In genomic region chr19:16445238-16446107, GRCh38 we compare ENCODE assay signal across 9 cellular contexts. TPM values are rescaled to one million over a fixed set of nuclear protein-coding genes. Genes with fewer than 3 reads are reported as not detected.
DNase-seq lines count a peak whose midpoint lies in the region; ATAC-seq, FAIRE-seq and TF ChIP-seq lines count a peak whose summit lies in the region.
"Had no signal": no experiment of that assay in that cellular context is flagged by ENCODE, and none has a peak within 500 bp of the region (broad histone marks: within the 10 kb centered on the region; RNA-seq: fewer than 3 reads in every experiment).

No MANE protein-coding gene starts in this region.

- peak overlapping the region; percentile 79 for H3K4me2 ChIP-seq in GM12878 (ENCODE audit: control insufficient read depth, insufficient read depth)

- H3K4me3 Mint-ChIP-seq in activated naive CD4-positive, alpha-beta T cell treated with anti-CD3 and anti-CD28 coated beads, Interleukin-2, amount 10 ng/mL, durations not matched to agents 7 days and 5 days, result no peak overlapping the region
- H3K4me3 Mint-ChIP-seq in IgD-negative memory B cell, result peak overlapping the region; percentile 42 to 93 (median 86)
- peak overlapping the region; percentile 64 for H3K4me3 Mint-ChIP-seq in stimulated activated memory B cell treated with anti-CD40 and anti-IgM and Interleukin-4, amounts not matched to agents 10 μg/mL and 1 μg/mL and 100 μg/mL, for 72 hours
- H3K4me3 Mint-ChIP-seq: activated naive CD8-positive, alpha-beta T cell treated with anti-CD3 and anti-CD28 coated beads, Interleukin-2, amount 10 ng/mL, durations not matched to agents 7 days and 5 days had no signal

- RAD21 ChIA-PET in GM12878 (lab: Charles Lee; ENCODE audit: unreplicated experiment), result interaction anchor here (0.8 to 1.5 kb wide), 3 partner anchors 11 to 139 kb away, joined by 3 to 6 read pairs (median 4); partner anchors contain the start of genes C19orf44 and CALR3

- CTCF ChIA-PET in activated naive CD4-positive, alpha-beta T cell treated with anti-CD3 and anti-CD28 coated beads, Interleukin-2, amount 10 ng/mL, durations not matched to agents 7 days and 5 days (lab: Charles Lee), result interaction anchor here (1.3 kb wide), 1 partner anchor 232 kb away, joined by 4 read pairs; no protein-coding TSS in a partner anchor
- CTCF ChIA-PET in GM12878 (lab: Yijun Ruan, JAX), result interaction anchor here (0.6 to 1.1 kb wide), 6 partner anchors 18 to 215 kb away, joined by 3 to 6 read pairs (median 3); partner anchors contain the start of gene TMEM38A
- CTCF ChIA-PET in HEK293T (lab: Yijun Ruan, JAX), result interaction anchor here (1.0 kb wide), 1 partner anchor 9 kb away, joined by 3 read pairs; no protein-coding TSS in a partner anchor

- peak overlapping the region; percentile 19 for H3K27ac Mint-ChIP-seq in activated naive CD4-positive, alpha-beta T cell treated with anti-CD3 and anti-CD28 coated beads, Interleukin-2, amount 10 ng/mL, durations not matched to agents 7 days and 5 days
- peak overlapping the region; percentile 95 to 99 (median 98) for H3K27ac Mint-ChIP-seq in IgD-negative memory B cell
- peak overlapping the region; percentile 94 for H3K27ac Mint-ChIP-seq in stimulated activated memory B cell treated with anti-CD40 and anti-IgM and Interleukin-4, amounts not matched to agents 10 μg/mL and 1 μg/mL and 100 μg/mL, for 72 hours

- peaks cover 4% of the 10 kb centered on the region for H3K9me3 Mint-ChIP-seq in activated naive CD4-positive, alpha-beta T cell treated with anti-CD3 and anti-CD28 coated beads, Interleukin-2, amount 10 ng/mL, durations not matched to agents 7 days and 5 days
- peaks cover 2 to 8% (median 6%) of the 10 kb centered on the region in 3 donors for H3K9me3 Mint-ChIP-seq in IgD-negative memory B cell
- H3K9me3 Mint-ChIP-seq in stimulated activated memory B cell treated with anti-CD40 and anti-IgM and Interleukin-4, amounts not matched to agents 10 μg/mL and 1 μg/mL and 100 μg/mL, for 72 hours, result peaks cover 6% of the 10 kb centered on the region

- H3K4me1 ChIP-seq in GM12878 (ENCODE audit: control insufficient read depth, insufficient read depth, low read length), result peaks cover 78% of the 10 kb centered on the region
- peaks cover 14 to 60% of the 10 kb centered on the region in 2 donors for H3K4me1 ChIP-seq in adrenal gland (replicated peaks in 1 of 2)

- no peaks in the 10 kb centered on the region for H3K27me3 Mint-ChIP-seq in activated naive CD4-positive, alpha-beta T cell treated with anti-CD3 and anti-CD28 coated beads, Interleukin-2, amount 10 ng/mL, durations not matched to agents 7 days and 5 days
- peaks cover 2% of the 10 kb centered on the region for H3K27me3 Mint-ChIP-seq in IgD-negative memory B cell
- H3K27me3 Mint-ChIP-seq in stimulated activated memory B cell treated with anti-CD40 and anti-IgM and Interleukin-4, amounts not matched to agents 10 μg/mL and 1 μg/mL and 100 μg/mL, for 72 hours, result no peaks in the 10 kb centered on the region
- H3K27me3 Mint-ChIP-seq: activated naive CD8-positive, alpha-beta T cell treated with anti-CD3 and anti-CD28 coated beads, Interleukin-2, amount 10 ng/mL, durations not matched to agents 7 days and 5 days had no signal

- peak; percentile 88 to 95 for TF ChIP-seq EP300 in GM12878 (IDR thresholded peaks at IDR 0.05; ENCODE audit: borderline replicate concordance in 1 of 2, control insufficient read depth in 1 of 2, low read depth in 2 of 2, low read length in 2 of 2)

- H4K20me1 ChIP-seq in GM12878 (ENCODE audit: control insufficient read depth, insufficient read depth), result no peaks in the 10 kb centered on the region

- WGBS in GM12878 (ENCODE audit: insufficient coverage, insufficient replicate concordance, low lambda C conversion rate, missing lambda C conversion rate), result 6% methylated on average over 14 of the region's 14 CpGs
- 74 to 82% (median 76%) methylated on average over 10 to 14 of the region's 14 CpGs for WGBS in adrenal gland, 4 donors

- no peaks in the 10 kb centered on the region for H3K9me3 ChIP-seq in GM12878 (replicated peaks; ENCODE audit: control insufficient read depth, insufficient read depth, low read length)
- no peaks in the 10 kb centered on the region for H3K9me3 ChIP-seq in adrenal gland (replicated peaks in 1 of 3)

- H3K9ac ChIP-seq in GM12878 (ENCODE audit: control insufficient read depth, insufficient read depth, low read length), result peak overlapping the region; percentile 74

- SMC1A ChIA-PET in GM12878 (lab: Charles Lee; ENCODE audit: uncharacterized antibody, unreplicated experiment), result interaction anchor here (1.9 to 2.1 kb wide), 2 partner anchors 25 to 141 kb away, joined by 5 to 9 read pairs; no protein-coding TSS in a partner anchor

- FAIRE-seq in GM12878 (lab: Jason Lieb, UNC), result no peak

- H3K4me3 ChIP-seq in GM12878 (peak overlapping the region; percentile 38; the same call in 1 of the 2 replicates), adrenal gland (no peak overlapping the region)

- H3K36me3 ChIP-seq in GM12878 (ENCODE audit: control insufficient read depth in 2 of 2, insufficient read depth in 2 of 2, low read length in 1 of 2) (peaks cover 4 to 7% of the 10 kb centered on the region in 2 experiments; a peak in 3 of 4 replicates), adrenal gland (replicated peaks in 1 of 2) (peaks cover 0 to 8% of the 10 kb centered on the region in 2 donors)

- DNase-seq in activated naive CD4-positive, alpha-beta T cell treated with anti-CD3 and anti-CD28 coated beads, Interleukin-2, amount 10 ng/mL, durations not matched to agents 7 days and 5 days, result no peak
- no peak for DNase-seq in activated naive CD4-positive, alpha-beta T cell treated with Interleukin-2 at 50 U/mL for 16 hours
- peak; percentile 90 for DNase-seq in GM12878 (ENCODE audit: low read depth, low spot score)
- DNase-seq in HEK293T (ENCODE audit: extremely low spot score), result no peak
- no peak for DNase-seq in adrenal gland
- DNase-seq: activated naive CD8-positive, alpha-beta T cell treated with anti-CD3 and anti-CD28 coated beads, Interleukin-2, amount 10 ng/mL, durations not matched to agents 7 days and 5 days had no signal

- no peaks in the 10 kb centered on the region for H3K27me3 ChIP-seq in GM12878 (replicated peaks in 1 of 2; ENCODE audit: control insufficient read depth in 2 of 2, insufficient read depth in 2 of 2, low read length in 1 of 2)
- H3K27me3 ChIP-seq in adrenal gland, result no peaks in the 10 kb centered on the region

- TF ChIP-seq RAD21 in GM12878 (IDR thresholded peaks at IDR 0.05; ENCODE audit: insufficient read depth, low read depth, low read length), result no peak

- POLR2A ChIA-PET in GM12878 (lab: Charles Lee) (interaction anchor here (0.5 to 2.4 kb wide), 9 partner anchors 10 to 142 kb away, joined by 3 to 11 read pairs (median 4); no protein-coding TSS in a partner anchor), HEK293T (lab: Yijun Ruan, JAX) (interaction anchor here (0.8 kb wide), 1 partner anchor 23 kb away, joined by 3 read pairs; no protein-coding TSS in a partner anchor)

- peaks cover 66% of the 10 kb centered on the region for H3K79me2 ChIP-seq in GM12878 (ENCODE audit: control insufficient read depth, insufficient read depth, low read length)

- H3K27ac ChIP-seq in GM12878 (ENCODE audit: control insufficient read depth, insufficient read depth) (peak overlapping the region; percentile 99), adrenal gland (peak overlapping the region in 1 of 5 donors; percentile 75)

- BruUV-seq in GM12878 (replicated peaks; lab: Mats Ljungman, UMichigan), result TSS peak; percentile 79

- no peak overlapping the region; the same call in none of the 2 replicates for H2AFZ ChIP-seq in GM12878 (ENCODE audit: control insufficient read depth, low read depth, low read length)

- TF ChIP-seq CTCF in GM12878 (IDR thresholded peaks at IDR 0.05 in 2 of 3, conservative IDR thresholded peaks at IDR 0.05 in 1 of 3; ENCODE audit: control insufficient read depth in 2 of 3, extremely low read depth in 1 of 3, insufficient read depth in 1 of 3, low read depth in 3 of 3, low read length in 3 of 3) (peak in 1 of 3 experiments; percentile 2; a peak in 1 of 6 replicates), adrenal gland (IDR thresholded peaks at IDR 0.05) (no peak)

- TF ChIP-seq POLR2A in GM12878 (IDR thresholded peaks at IDR 0.05; ENCODE audit: low read depth, low read length), result peak; percentile 71
- TF ChIP-seq POLR2A in adrenal gland (IDR thresholded peaks at IDR 0.05), result no peak

- in situ Hi-C loops in GM12878 (cut with MboI), result no loop called here

- H3K36me3 Mint-ChIP-seq in activated naive CD4-positive, alpha-beta T cell treated with anti-CD3 and anti-CD28 coated beads, Interleukin-2, amount 10 ng/mL, durations not matched to agents 7 days and 5 days, result peaks cover 18% of the 10 kb centered on the region
- H3K36me3 Mint-ChIP-seq in IgD-negative memory B cell, result peaks cover 11% of the 10 kb centered on the region
- H3K36me3 Mint-ChIP-seq in stimulated activated memory B cell treated with anti-CD40 and anti-IgM and Interleukin-4, amounts not matched to agents 10 μg/mL and 1 μg/mL and 100 μg/mL, for 72 hours, result peaks cover 59% of the 10 kb centered on the region

- H3K4me1 Mint-ChIP-seq in activated naive CD4-positive, alpha-beta T cell treated with anti-CD3 and anti-CD28 coated beads, Interleukin-2, amount 10 ng/mL, durations not matched to agents 7 days and 5 days, result peaks cover 44% of the 10 kb centered on the region
- H3K4me1 Mint-ChIP-seq in IgD-negative memory B cell, result peaks cover 58 to 73% (median 67%) of the 10 kb centered on the region in 3 donors
- H3K4me1 Mint-ChIP-seq in stimulated activated memory B cell treated with anti-CD40 and anti-IgM and Interleukin-4, amounts not matched to agents 10 μg/mL and 1 μg/mL and 100 μg/mL, for 72 hours, result peaks cover 99% of the 10 kb centered on the region

- intact Hi-C loops in GM12878 (cut with micrococcal nuclease; ENCODE audit: unreplicated experiment), result loop anchor here (2.0 to 10.0 kb wide), 5 partner anchors 51 to 368 kb away; partner anchors contain the start of genes C19orf44, CALR3, CHERP and RAB8A
- intact Hi-C loops in adrenal gland (cut with DNase I), result no loop called here

- peak; percentile 56 for ATAC-seq in GM12878
- ATAC-seq in stimulated activated memory B cell treated with anti-CD40 and anti-IgM and Interleukin-4, amounts not matched to agents 10 μg/mL and 1 μg/mL and 100 μg/mL, for 72 hours, result peak; percentile 77
- ATAC-seq in GM21576 (IDR thresholded peaks at IDR 0.05; ENCODE audit: unreplicated experiment), result no peak

RNA-seq across cellular contexts. Expression of gene EPS15L1, which starts 26.3 kb away (rescaled TPM):
- polyA plus RNA-seq in IgD-negative memory B cell (28.5 TPM), GM12878 (2011; rRNA removed) (7.2 and 19.1 TPM in 2 replicates), GM12878 (2014; fragmentation: Illumina TruSeq; extraction: Trizol) (20.4 and 24.1 TPM in 2 replicates), GM12878 (2014; fragmentation: Nextera tagmentation; extraction: Ambion mirVana) (1 to 10 TPM; 5.9 to 7.6 TPM), GM12878 (2014; rRNA removed) (20.4 and 25.3 TPM in 2 replicates), GM12878 (2016; fragmentation: Nextera tagmentation; extraction: Ambion mirVana) (10 to 100 TPM; 41.3 to 43.3 TPM), adrenal gland (10 to 100 TPM; 28.9 to 59.0 (median 32.6) TPM)
- 105 and 117 TPM in 2 replicates for total RNA-seq in GM12878 (2013; cell fraction: nucleolus; rRNA removed)
- total RNA-seq in GM12878 (2014; rRNA removed) (11.3 and 11.4 TPM in 2 replicates), GM12878 (2014; rRNA removed; fragmentation: Illumina TruSeq; extraction: Trizol) (15.9 and 16.7 TPM in 2 replicates), GM12878 (2021) (43.5 and 50.4 TPM in 2 replicates), adrenal gland (10 to 100 TPM in 7 of 8 donors, 1 to 10 TPM in 1; 9.7 to 46.7 (median 29.2) TPM)
- polyA plus RNA-seq in GM12878 (2011; ENCODE audit: low read depth), result 14.0 TPM
- 15.6 and 16.9 TPM in 2 replicates for polyA plus RNA-seq in GM12878 (2011; cell fraction: cytosol; rRNA removed)
- polyA plus RNA-seq in GM12878 (2011; cell fraction: nucleus; rRNA removed), result 32.3 and 38.7 TPM in 2 replicates
- polyA plus RNA-seq in GM12878 (2012), result 34.0 and 35.2 TPM in 2 replicates
- 21.1 and 23.7 TPM in 2 replicates for polyA minus RNA-seq in GM12878 (2011; rRNA and poly(A)+ RNA removed)
- polyA minus RNA-seq in GM12878 (2011; cell fraction: cytosol; rRNA and poly(A)+ RNA removed), result 10.7 and 12.6 TPM in 2 replicates
- 20.1 and 45.2 TPM in 2 replicates for polyA minus RNA-seq in GM12878 (2011; cell fraction: nucleus; rRNA and poly(A)+ RNA removed)

RNA-seq across cellular contexts. Expression of gene CALR3, which starts 50.5 kb away (rescaled TPM):
- polyA plus RNA-seq in IgD-negative memory B cell (not detected), GM12878 (2011; rRNA removed) (0.05 TPM in 1 of 2 replicates, not detected in the other), GM12878 (2014; fragmentation: Illumina TruSeq; extraction: Trizol) (0.35 and 0.43 TPM in 2 replicates), GM12878 (2014; fragmentation: Nextera tagmentation; extraction: Ambion mirVana) (under 1 TPM; 0.10 to 0.13 TPM), GM12878 (2014; rRNA removed) (0.12 and 0.14 TPM in 2 replicates), GM12878 (2016; fragmentation: Nextera tagmentation; extraction: Ambion mirVana) (under 1 TPM in 1 of 2 experiments, not detected in 1; 0.31 TPM), adrenal gland (under 1 TPM in 2 of 3 donors, not detected in 1; 0.07 to 0.11 TPM)
- total RNA-seq in GM12878 (2013; cell fraction: nucleolus; rRNA removed), result not detected in 2 replicates
- total RNA-seq in GM12878 (2014; rRNA removed) (0.11 TPM in 2 replicates), GM12878 (2014; rRNA removed; fragmentation: Illumina TruSeq; extraction: Trizol) (0.18 and 0.45 TPM in 2 replicates), GM12878 (2021) (0.19 TPM in 1 of 2 replicates, not detected in the other), adrenal gland (under 1 TPM in 1 of 8 donors, not detected in 7; 0.41 TPM)
- not detected for polyA plus RNA-seq in GM12878 (2011; ENCODE audit: low read depth)
- 0.06 TPM in 1 of 2 replicates, not detected in the other for polyA plus RNA-seq in GM12878 (2011; cell fraction: cytosol; rRNA removed)
- polyA plus RNA-seq in GM12878 (2011; cell fraction: nucleus; rRNA removed), result not detected in 2 replicates
- not detected in 2 replicates for polyA plus RNA-seq in GM12878 (2012)
- not detected in 2 replicates for polyA minus RNA-seq in GM12878 (2011; rRNA and poly(A)+ RNA removed)
- not detected in 2 replicates for polyA minus RNA-seq in GM12878 (2011; cell fraction: cytosol; rRNA and poly(A)+ RNA removed)
- polyA minus RNA-seq in GM12878 (2011; cell fraction: nucleus; rRNA and poly(A)+ RNA removed), result not detected in 2 replicates
- total RNA-seq: activated naive CD8-positive, alpha-beta T cell treated with anti-CD3 and anti-CD28 coated beads, Interleukin-2, amount 10 ng/mL, durations not matched to agents 7 days and 5 days had no signal

RNA-seq across cellular contexts. Expression of gene C19orf44, which starts 50.7 kb away (rescaled TPM):
- polyA plus RNA-seq in IgD-negative memory B cell (3.6 TPM), GM12878 (2011; rRNA removed) (2.5 and 3.0 TPM in 2 replicates), GM12878 (2014; fragmentation: Illumina TruSeq; extraction: Trizol) (3.6 and 5.2 TPM in 2 replicates), GM12878 (2014; fragmentation: Nextera tagmentation; extraction: Ambion mirVana) (under 1 TPM; 0.26 to 0.31 TPM), GM12878 (2014; rRNA removed) (4.1 and 5.4 TPM in 2 replicates), GM12878 (2016; fragmentation: Nextera tagmentation; extraction: Ambion mirVana) (1 to 10 TPM; 3.9 to 4.0 TPM), adrenal gland (10 to 100 TPM in 1 of 3 donors, 1 to 10 TPM in 2; 4.8 to 12.1 (median 5.9) TPM)
- total RNA-seq in GM12878 (2013; cell fraction: nucleolus; rRNA removed), result 21.6 and 25.8 TPM in 2 replicates
- total RNA-seq in GM12878 (2014; rRNA removed) (2.0 and 2.1 TPM in 2 replicates), GM12878 (2014; rRNA removed; fragmentation: Illumina TruSeq; extraction: Trizol) (2.7 and 3.3 TPM in 2 replicates), GM12878 (2021) (3.1 and 3.8 TPM in 2 replicates), adrenal gland (1 to 10 TPM; 3.4 to 9.3 (median 5.6) TPM)
- 0.84 TPM for polyA plus RNA-seq in GM12878 (2011; ENCODE audit: low read depth)
- polyA plus RNA-seq in GM12878 (2011; cell fraction: cytosol; rRNA removed), result 3.5 and 3.7 TPM in 2 replicates
- 8.7 and 9.7 TPM in 2 replicates for polyA plus RNA-seq in GM12878 (2011; cell fraction: nucleus; rRNA removed)
- 3.8 and 4.0 TPM in 2 replicates for polyA plus RNA-seq in GM12878 (2012)
- polyA minus RNA-seq in GM12878 (2011; rRNA and poly(A)+ RNA removed), result 1.3 and 2.3 TPM in 2 replicates
- 2.5 and 3.3 TPM in 2 replicates for polyA minus RNA-seq in GM12878 (2011; cell fraction: cytosol; rRNA and poly(A)+ RNA removed)
- 2.7 and 3.9 TPM in 2 replicates for polyA minus RNA-seq in GM12878 (2011; cell fraction: nucleus; rRNA and poly(A)+ RNA removed)

Comparison
In these comparisons a context has a peak if more than half of its experiments do, and no peak if none do; other contexts are left out.
1. H3K27ac Mint-ChIP-seq: peak in every context shown above with its lines; median percentile 98 in IgD-negative memory B cell; 94 in stimulated activated memory B cell treated with anti-CD40 and anti-IgM and Interleukin-4, amounts not matched to agents 10 μg/mL and 1 μg/mL and 100 μg/mL, for 72 hours; 19 in activated naive CD4-positive, alpha-beta T cell treated with anti-CD3 and anti-CD28 coated beads, Interleukin-2, amount 10 ng/mL, durations not matched to agents 7 days and 5 days.